In genomic region chr1:9271861-9272595, GRCh38 we compare ENCODE assay signal across 2 cellular contexts.
TF ChIP-seq lines count a peak whose summit lies in the region.

No MANE protein-coding gene starts in this region.

TF ChIP-seq in HEK293, 187 proteins besides CTCF, POLR2A, EP300 and RAD21:
- TF ChIP-seq, protein P1, sequence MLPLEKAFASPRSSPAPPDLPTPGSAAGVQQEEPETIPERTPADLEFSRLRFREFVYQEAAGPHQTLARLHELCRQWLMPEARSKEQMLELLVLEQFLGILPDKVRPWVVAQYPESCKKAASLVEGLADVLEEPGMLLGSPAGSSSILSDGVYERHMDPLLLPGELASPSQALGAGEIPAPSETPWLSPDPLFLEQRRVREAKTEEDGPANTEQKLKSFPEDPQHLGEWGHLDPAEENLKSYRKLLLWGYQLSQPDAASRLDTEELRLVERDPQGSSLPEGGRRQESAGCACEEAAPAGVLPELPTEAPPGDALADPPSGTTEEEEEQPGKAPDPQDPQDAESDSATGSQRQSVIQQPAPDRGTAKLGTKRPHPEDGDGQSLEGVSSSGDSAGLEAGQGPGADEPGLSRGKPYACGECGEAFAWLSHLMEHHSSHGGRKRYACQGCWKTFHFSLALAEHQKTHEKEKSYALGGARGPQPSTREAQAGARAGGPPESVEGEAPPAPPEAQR (tag by site-specific recombination; IDR thresholded peaks at IDR 0.05), result no peak
- TF ChIP-seq GLIS2 (tag by site-specific recombination; IDR thresholded peaks at IDR 0.05), result 0 out of 2 replicates have a peak, but pooled peaks have one; percentile 20
TF ChIP-seq in HEK293: peak in this region for 1.

TF ChIP-seq in HepG2, 621 proteins besides CTCF, POLR2A, EP300 and RAD21:
- TF ChIP-seq ZNF775 (CRISPR knock-in tag; IDR thresholded peaks at IDR 0.05; ENCODE audit: borderline replicate concordance) (no peak), AGO2 (optimal IDR thresholded peaks at IDR 0.05; ENCODE audit: low read depth, low read length) (peak; percentile 74)
